In genomic region chr14:32201196-32201815, GRCh38 we compare ENCODE assay signal across 8 cellular contexts. TPM values are rescaled to one million over a fixed set of nuclear protein-coding genes. Genes with fewer than 3 reads are reported as not detected.
DNase-seq lines count a peak whose midpoint lies in the region; ATAC-seq and TF ChIP-seq lines count a peak whose summit lies in the region.

No MANE protein-coding gene starts in this region.

- H3K79me2 ChIP-seq in Karpas-422 (ENCODE audit: low read length) = no peaks in the 10 kb centered on the region

- H3K36me3 ChIP-seq in Karpas-422 (ENCODE audit: insufficient read depth, low read length) (no peaks in the 10 kb centered on the region), ovary (no peaks in the 10 kb centered on the region), thymus (ENCODE audit: control insufficient read depth, insufficient read depth) (no peaks in the 10 kb centered on the region)

- H3K4me3 ChIP-seq in Karpas-422 (ENCODE audit: low read length) (peak overlapping the region; percentile 79), ovary (peak overlapping the region; percentile 56), thymus (ENCODE audit: low read length) (peak overlapping the region; percentile 65)

- ATAC-seq in GM21825 (IDR thresholded peaks at IDR 0.05; ENCODE audit: unreplicated experiment) = peak; percentile 54
- peak; percentile 87 for ATAC-seq in Right ventricle myocardium superior (ENCODE audit: poor library complexity)

- 0% methylated on average over 46 of the region's 46 CpGs for WGBS in ovary, 3 donors
- under 1% methylated on average over 46 of the region's 46 CpGs for WGBS in thymus

- intact Hi-C loops in Right ventricle myocardium superior (cut with DNase I) = loop anchor here (5.0 kb wide), 1 partner anchor 49 kb away; no protein-coding TSS in a partner anchor
- intact Hi-C loops in ovary (cut with DNase I) = loop anchor here in 3 of 4 donors (5.0 to 10.0 kb wide), 3 partner anchors 53 to 237 kb away; partner anchors contain the start of gene ARHGAP5 (in 2 of the 3)

- peaks cover 43% of the 10 kb centered on the region for H3K4me1 ChIP-seq in Karpas-422 (ENCODE audit: low read length)
- H3K4me1 ChIP-seq in ovary (ENCODE audit: insufficient read depth) = no peaks in the 10 kb centered on the region
- peaks cover 10% of the 10 kb centered on the region for H3K4me1 ChIP-seq in thymus (ENCODE audit: control insufficient read depth, insufficient read depth, low read length)

- H3K4me2 ChIP-seq in Karpas-422 (ENCODE audit: low read depth, low read length, poor library complexity, severe bottlenecking) = peak overlapping the region; percentile 95

- no peak for TF ChIP-seq EP300 in ovary (IDR thresholded peaks at IDR 0.05)

- DNase-seq in DMS153 treated with DMSO at 0.1 percent for 48 hours (lab: John Stamatoyannopoulos, UW; ENCODE audit: unreplicated experiment) = peak; percentile 65
- peak; percentile 94 for DNase-seq in Karpas-422
- DNase-seq in SHP77 (lab: John Stamatoyannopoulos, UW) = peak; percentile 96 to 99
- peak; percentile 89 for DNase-seq in Right ventricle myocardium superior
- peak; percentile 88 to 95 (median 91) for DNase-seq in ovary

- H3K9me3 Mint-ChIP-seq in activated naive CD4-positive, alpha-beta T cell treated with anti-CD3 and anti-CD28 coated beads, Interleukin-2, amount 50 U/mL, for 24 hours = no peaks in the 10 kb centered on the region

- H4K20me1 ChIP-seq in Karpas-422 (ENCODE audit: insufficient read depth, low read depth, low read length) = no peaks in the 10 kb centered on the region

- peaks cover 37% of the 10 kb centered on the region for H3K4me1 Mint-ChIP-seq in activated naive CD4-positive, alpha-beta T cell treated with anti-CD3 and anti-CD28 coated beads, Interleukin-2, amount 50 U/mL, for 24 hours

- no peaks in the 10 kb centered on the region for H3K27me3 Mint-ChIP-seq in activated naive CD4-positive, alpha-beta T cell treated with anti-CD3 and anti-CD28 coated beads, Interleukin-2, amount 50 U/mL, for 24 hours

- peak overlapping the region; percentile 91 for H2AFZ ChIP-seq in Karpas-422 (ENCODE audit: low read length)

- peak overlapping the region; percentile 67 for H3K9ac ChIP-seq in Karpas-422 (ENCODE audit: low read length)

- H3K9me2 ChIP-seq in Karpas-422 (replicated peaks; ENCODE audit: insufficient read depth, low read length) = no peaks in the 10 kb centered on the region

- H3K9me3 ChIP-seq in Karpas-422 (ENCODE audit: low read length) (no peaks in the 10 kb centered on the region), ovary (no peaks in the 10 kb centered on the region), thymus (ENCODE audit: control insufficient read depth) (no peaks in the 10 kb centered on the region)

- H3K27ac Mint-ChIP-seq in activated naive CD4-positive, alpha-beta T cell treated with anti-CD3 and anti-CD28 coated beads, Interleukin-2, amount 50 U/mL, for 24 hours = peak overlapping the region; percentile 100

- peak in 1 of 3 donors; percentile 4 for TF ChIP-seq CTCF in ovary (IDR thresholded peaks at IDR 0.05)

- H3K36me3 Mint-ChIP-seq in activated naive CD4-positive, alpha-beta T cell treated with anti-CD3 and anti-CD28 coated beads, Interleukin-2, amount 50 U/mL, for 24 hours = no peaks in the 10 kb centered on the region

- TF ChIP-seq POLR2A in ovary (IDR thresholded peaks at IDR 0.05) = no peak

- H3K27me3 ChIP-seq in Karpas-422 (ENCODE audit: low read length) (no peaks in the 10 kb centered on the region), ovary (no peaks in the 10 kb centered on the region), thymus (ENCODE audit: control insufficient read depth, insufficient read depth) (peaks cover 2% of the 10 kb centered on the region)

- H3K27ac ChIP-seq in Karpas-422 (ENCODE audit: low read length) (no peak overlapping the region), ovary (peak overlapping the region; percentile 85 to 90), thymus (ENCODE audit: low read depth) (peak overlapping the region; percentile 78)

- peak overlapping the region; percentile 93 for H3K4me3 Mint-ChIP-seq in activated naive CD4-positive, alpha-beta T cell treated with anti-CD3 and anti-CD28 coated beads, Interleukin-2, amount 50 U/mL, for 24 hours

RNA-seq across cellular contexts. Expression of gene RNU6-7, which starts 0.5 kb away (rescaled TPM):
- not detected in 2 replicates for total RNA-seq in Karpas-422 (2014; rRNA removed; shearing (Covaris generic); ENCODE audit: low replicate concordance)
- total RNA-seq in Right ventricle myocardium superior (not detected), ovary (not detected)
- polyA plus RNA-seq in ovary (not detected), thymus (not detected)

RNA-seq across cellular contexts. Expression of gene RNU6-8, which starts 1.8 kb away (rescaled TPM):
- total RNA-seq in Karpas-422 (2014; rRNA removed; shearing (Covaris generic); ENCODE audit: low replicate concordance) = not detected in 2 replicates
- total RNA-seq in Right ventricle myocardium superior = not detected
- total RNA-seq in ovary = not detected
- polyA plus RNA-seq in ovary = not detected
- polyA plus RNA-seq in thymus = not detected
